16 cellular contexts compared by ENCODE assay signal in genomic region chr4:2402941-2403340, GRCh38. TPM values are rescaled to one million over a fixed set of nuclear protein-coding genes. Genes with fewer than 3 reads are reported as not detected.
A peak's percentile ranks its signal among the peaks of the same experiment; 100 is the strongest.
DNase-seq lines count a peak whose midpoint lies in the region; ATAC-seq, FAIRE-seq and TF ChIP-seq lines count a peak whose summit lies in the region.
"Had no signal": no experiment of that assay in that cellular context is flagged by ENCODE, and none has a peak within 500 bp of the region (broad histone marks: within the 10 kb centered on the region; RNA-seq: fewer than 3 reads in every experiment).

No MANE protein-coding gene starts in this region.

- H3K36me3 ChIP-seq in left ventricle myocardium inferior (no peaks in the 10 kb centered on the region), endothelial cell of umbilical vein (ENCODE audit: control insufficient read depth in 2 of 2, extremely low read depth in 1 of 2, insufficient read depth in 2 of 2, low read length in 2 of 2) (no peaks in the 10 kb centered on the region)

- CTCF ChIA-PET in endothelial cell of umbilical vein (lab: Charles Lee), result interaction anchor here (0.7 to 2.0 kb wide), 7 partner anchors 10 to 183 kb away, joined by 3 to 9 read pairs (median 5); partner anchors contain the start of genes CFAP99, RNF4 and ZFYVE28

- no peaks in the 10 kb centered on the region for H4K20me1 ChIP-seq in endothelial cell of umbilical vein (replicated peaks; ENCODE audit: control insufficient read depth, extremely low read depth, insufficient read depth, low read length)

- ATAC-seq in left ventricle myocardium superior, result no peak
- no peak for ATAC-seq in natural killer cell treated with Interleukin-12 subunit alpha and Interleukin-12 subunit beta and Interleukin-15 and Interleukin-18, amount 100 ng/mL, for 72 hours

- peak overlapping the region in 1 of 2 donors; percentile 83 for H3K27ac Mint-ChIP-seq in natural killer cell treated with Interleukin-12 subunit alpha and Interleukin-12 subunit beta and Interleukin-15 and Interleukin-18, amount 100 ng/mL, for 72 hours
- no peak overlapping the region for H3K27ac Mint-ChIP-seq in type B pancreatic cell
- H3K27ac Mint-ChIP-seq: activated CD8-positive, alpha-beta T cell treated with anti-CD3 and anti-CD28 coated beads for 36 hours had no signal

- H3K79me2 ChIP-seq in endothelial cell of umbilical vein (ENCODE audit: control insufficient read depth, insufficient read depth, low read length), result peaks cover 4% of the 10 kb centered on the region

- BruUV-seq in endothelial cell of umbilical vein (replicated peaks; lab: Mats Ljungman, UMichigan), result no TSS peak

- intact Hi-C loops in left ventricle myocardium inferior (cut with micrococcal nuclease) (no loop called here), left ventricle myocardium superior (cut with micrococcal nuclease) (no loop called here), endothelial cell of umbilical vein (cut with micrococcal nuclease) (no loop called here)

- H3K4me2 ChIP-seq in endothelial cell of umbilical vein (ENCODE audit: insufficient read depth, low read length), result peak overlapping the region; percentile 27

- H3K27me3 ChIP-seq in left ventricle myocardium inferior (ENCODE audit: low read depth), result no peaks in the 10 kb centered on the region
- no peaks in the 10 kb centered on the region for H3K27me3 ChIP-seq in endothelial cell of umbilical vein (ENCODE audit: control insufficient read depth in 2 of 2, insufficient read depth in 2 of 2, low read length in 2 of 2)

- peaks cover 26 to 45% of the 10 kb centered on the region in 2 donors for H3K4me1 Mint-ChIP-seq in natural killer cell treated with Interleukin-12 subunit alpha and Interleukin-12 subunit beta and Interleukin-15 and Interleukin-18, amount 100 ng/mL, for 72 hours (ENCODE audit: low read depth in 2 of 2)
- peaks cover 10% of the 10 kb centered on the region for H3K4me1 Mint-ChIP-seq in type B pancreatic cell (ENCODE audit: unreplicated experiment)

- H3K9me3 ChIP-seq in left ventricle myocardium inferior (replicated peaks) (no peaks in the 10 kb centered on the region), endothelial cell of umbilical vein (replicated peaks; ENCODE audit: control insufficient read depth, insufficient read depth, low read length) (no peaks in the 10 kb centered on the region)

- no peak for DNase-seq in left ventricle myocardium inferior
- no peak for DNase-seq in left ventricle myocardium superior
- peak; percentile 53 for DNase-seq in endothelial cell of umbilical vein (ENCODE audit: low read depth, low spot score)
- DNase-seq in natural killer cell treated with Interleukin-12 subunit alpha and Interleukin-12 subunit beta and Interleukin-15 and Interleukin-18, amount 100 ng/mL, for 72 hours (ENCODE audit: low spot score), result no peak
- no peak for DNase-seq in type B pancreatic cell (ENCODE audit: extremely low spot score, unreplicated experiment)
- DNase-seq in DMS79 treated with DMSO at 0.1 percent for 48 hours (lab: John Stamatoyannopoulos, UW), result no peak
- no peak for DNase-seq in DMS 273 (lab: John Stamatoyannopoulos, UW; ENCODE audit: unreplicated experiment)
- no peak for DNase-seq in mucosa of gallbladder (ENCODE audit: low spot score)
- DNase-seq: activated CD8-positive, alpha-beta T cell treated with anti-CD3 and anti-CD28 coated beads for 36 hours; central memory CD4-positive, alpha-beta T cell; DMS153; NCI-H1048; RPMI8226; T-helper 9 cell had no signal

- H3K4me3 ChIP-seq in left ventricle myocardium inferior (no peak overlapping the region), endothelial cell of umbilical vein (replicated peaks in 1 of 3; ENCODE audit: insufficient read depth in 1 of 3, low read depth in 1 of 3, low read length in 3 of 3) (no peak overlapping the region)

- TF ChIP-seq CTCF in left ventricle myocardium inferior (IDR thresholded peaks at IDR 0.05; ENCODE audit: borderline replicate concordance) (no peak), endothelial cell of umbilical vein (IDR thresholded peaks at IDR 0.05; ENCODE audit: extremely low read depth in 1 of 2, insufficient read depth in 1 of 2, low read depth in 1 of 2, low read length in 2 of 2) (no peak), type B pancreatic cell (conservative IDR thresholded peaks at IDR 0.05) (no peak)

- TF ChIP-seq POLR2A in endothelial cell of umbilical vein (IDR thresholded peaks at IDR 0.05; ENCODE audit: low read depth, low read length), result no peak

- H3K9ac ChIP-seq in endothelial cell of umbilical vein (replicated peaks; ENCODE audit: extremely low read depth, insufficient read depth, low read length), result no peak overlapping the region

- no peaks in the 10 kb centered on the region for H3K9me1 ChIP-seq in endothelial cell of umbilical vein (replicated peaks; ENCODE audit: control insufficient read depth, extremely low read depth, insufficient read depth, low read length)

- POLR2A ChIA-PET in endothelial cell of umbilical vein (lab: Charles Lee), result interaction anchor here (1.0 kb wide), 1 partner anchor 10 kb away, joined by 3 read pairs; no protein-coding TSS in a partner anchor

- peak overlapping the region; percentile 8 for H2AFZ ChIP-seq in endothelial cell of umbilical vein (ENCODE audit: low read depth, low read length)

- dilution Hi-C loops in endothelial cell of umbilical vein (cut with MboI; ENCODE audit: extremely low pct_ligation_motif_present, low sequenced_read_pairs), result no loop called here

- peak overlapping the region; percentile 24 for H3K4me3 Mint-ChIP-seq in natural killer cell treated with Interleukin-12 subunit alpha and Interleukin-12 subunit beta and Interleukin-15 and Interleukin-18, amount 100 ng/mL, for 72 hours
- H3K4me3 Mint-ChIP-seq in type B pancreatic cell, result peak overlapping the region; percentile 83

- no peaks in the 10 kb centered on the region for H3K27me3 Mint-ChIP-seq in natural killer cell treated with Interleukin-12 subunit alpha and Interleukin-12 subunit beta and Interleukin-15 and Interleukin-18, amount 100 ng/mL, for 72 hours
- H3K27me3 Mint-ChIP-seq in type B pancreatic cell, result peaks cover 10% of the 10 kb centered on the region

- H3K27ac ChIP-seq in left ventricle myocardium inferior (replicated peaks) (peak overlapping the region; percentile 37), endothelial cell of umbilical vein (ENCODE audit: insufficient read depth, low read depth, low read length) (no peak overlapping the region)

- H3K9me3 Mint-ChIP-seq in natural killer cell treated with Interleukin-12 subunit alpha and Interleukin-12 subunit beta and Interleukin-15 and Interleukin-18, amount 100 ng/mL, for 72 hours, result no peaks in the 10 kb centered on the region
- H3K9me3 Mint-ChIP-seq in type B pancreatic cell, result no peaks in the 10 kb centered on the region
- H3K9me3 Mint-ChIP-seq: activated CD8-positive, alpha-beta T cell treated with anti-CD3 and anti-CD28 coated beads for 36 hours had no signal

- no peaks in the 10 kb centered on the region for H3K36me3 Mint-ChIP-seq in natural killer cell treated with Interleukin-12 subunit alpha and Interleukin-12 subunit beta and Interleukin-15 and Interleukin-18, amount 100 ng/mL, for 72 hours
- H3K36me3 Mint-ChIP-seq in type B pancreatic cell, result no peaks in the 10 kb centered on the region

- FAIRE-seq in endothelial cell of umbilical vein (lab: Jason Lieb, UNC), result peak; percentile 53

- H3K4me1 ChIP-seq in left ventricle myocardium inferior (peaks cover 25% of the 10 kb centered on the region), endothelial cell of umbilical vein (ENCODE audit: control insufficient read depth, extremely low read depth, insufficient read depth, low read length) (peaks cover 12% of the 10 kb centered on the region)

TF ChIP-seq in endothelial cell of umbilical vein, 7 proteins besides CTCF, POLR2A, EP300 and RAD21 (continues in another document):
- TF ChIP-seq FOS (IDR thresholded peaks at IDR 0.05; ENCODE audit: borderline replicate concordance, insufficient read depth, low read length), result no peak
- no peak for TF ChIP-seq MAX (IDR thresholded peaks at IDR 0.05; ENCODE audit: insufficient read depth, insufficient read length)
- no peak for TF ChIP-seq EZH2 (IDR thresholded peaks at IDR 0.05; ENCODE audit: borderline replicate concordance, low read depth, low read length, severe bottlenecking)
- no peak for TF ChIP-seq GATA2 (IDR thresholded peaks at IDR 0.05; ENCODE audit: insufficient read depth, insufficient read length, low read depth, low read length)

RNA-seq across cellular contexts. Expression of gene ZFYVE28, which starts 15.5 kb away (rescaled TPM):
- total RNA-seq in left ventricle myocardium inferior, result 5.6 TPM
- 5.6 TPM for total RNA-seq in left ventricle myocardium superior
- total RNA-seq in endothelial cell of umbilical vein, result 7.1 and 10.8 TPM in 2 replicates
- polyA plus RNA-seq in endothelial cell of umbilical vein, result 5.8 and 7.2 TPM in 2 replicates
- 2.9 and 4.4 TPM in 2 replicates for polyA plus RNA-seq in endothelial cell of umbilical vein (2011; cell fraction: cytosol; rRNA removed)
- polyA plus RNA-seq in endothelial cell of umbilical vein (2011; cell fraction: nucleus; rRNA removed), result 19.9 and 20.5 TPM in 2 replicates
- polyA plus RNA-seq in endothelial cell of umbilical vein (2012), result 3.4 and 4.1 TPM in 2 replicates
- polyA minus RNA-seq in endothelial cell of umbilical vein, result 13.4 and 19.5 TPM in 2 replicates
- polyA minus RNA-seq in endothelial cell of umbilical vein (2011; cell fraction: cytosol; rRNA and poly(A)+ RNA removed), result 2.8 TPM
- polyA minus RNA-seq in endothelial cell of umbilical vein (2011; cell fraction: nucleus; rRNA and poly(A)+ RNA removed), result 14.0 and 15.3 TPM in 2 replicates
- total RNA-seq in natural killer cell treated with Interleukin-12 subunit alpha and Interleukin-12 subunit beta and Interleukin-15 and Interleukin-18, amount 100 ng/mL, for 72 hours, result 10 to 100 TPM; 13.8 to 25.6 TPM
- 3.6 and 7.0 TPM in 2 replicates for total RNA-seq in type B pancreatic cell (ENCODE audit: low replicate concordance)
- total RNA-seq in mucosa of gallbladder, result 31.1 TPM

RNA-seq across cellular contexts. Expression of gene CFAP99, which starts 15.8 kb away (rescaled TPM):
- total RNA-seq in left ventricle myocardium inferior, result not detected
- total RNA-seq in left ventricle myocardium superior, result not detected
- 0.12 TPM in 1 of 2 replicates, not detected in the other for total RNA-seq in endothelial cell of umbilical vein
- 0.03 TPM in 1 of 2 replicates, not detected in the other for polyA plus RNA-seq in endothelial cell of umbilical vein
- polyA plus RNA-seq in endothelial cell of umbilical vein (2011; cell fraction: cytosol; rRNA removed), result not detected in 2 replicates
- polyA plus RNA-seq in endothelial cell of umbilical vein (2011; cell fraction: nucleus; rRNA removed), result not detected in 2 replicates
- polyA plus RNA-seq in endothelial cell of umbilical vein (2012), result 0.15 TPM in 1 of 2 replicates, not detected in the other
- polyA minus RNA-seq in endothelial cell of umbilical vein, result not detected in 2 replicates
- polyA minus RNA-seq in endothelial cell of umbilical vein (2011; cell fraction: cytosol; rRNA and poly(A)+ RNA removed), result not detected
- not detected in 2 replicates for polyA minus RNA-seq in endothelial cell of umbilical vein (2011; cell fraction: nucleus; rRNA and poly(A)+ RNA removed)
- not detected for total RNA-seq in natural killer cell treated with Interleukin-12 subunit alpha and Interleukin-12 subunit beta and Interleukin-15 and Interleukin-18, amount 100 ng/mL, for 72 hours
- 0.43 and 1.1 TPM in 2 replicates for total RNA-seq in type B pancreatic cell (ENCODE audit: low replicate concordance)
- total RNA-seq in mucosa of gallbladder, result 1.3 TPM
- total RNA-seq: activated CD8-positive, alpha-beta T cell treated with anti-CD3 and anti-CD28 coated beads for 36 hours; urinary bladder had no signal
- polyA plus RNA-seq: AG04450 had no signal
